1 cellular context compared by ENCODE assay signal in genomic region chr13:45975337-45975736, GRCh38.
TF ChIP-seq lines count a peak whose summit lies in the region.

No MANE protein-coding gene starts in this region.

TF ChIP-seq in WTC11, 78 proteins besides CTCF, POLR2A, EP300 and RAD21 (continued from another document):
- no peak for TF ChIP-seq NR3C1 (CRISPR knock-in tag; conservative IDR thresholded peaks at IDR 0.05; ENCODE audit: low read depth)
- TF ChIP-seq, protein P1, sequence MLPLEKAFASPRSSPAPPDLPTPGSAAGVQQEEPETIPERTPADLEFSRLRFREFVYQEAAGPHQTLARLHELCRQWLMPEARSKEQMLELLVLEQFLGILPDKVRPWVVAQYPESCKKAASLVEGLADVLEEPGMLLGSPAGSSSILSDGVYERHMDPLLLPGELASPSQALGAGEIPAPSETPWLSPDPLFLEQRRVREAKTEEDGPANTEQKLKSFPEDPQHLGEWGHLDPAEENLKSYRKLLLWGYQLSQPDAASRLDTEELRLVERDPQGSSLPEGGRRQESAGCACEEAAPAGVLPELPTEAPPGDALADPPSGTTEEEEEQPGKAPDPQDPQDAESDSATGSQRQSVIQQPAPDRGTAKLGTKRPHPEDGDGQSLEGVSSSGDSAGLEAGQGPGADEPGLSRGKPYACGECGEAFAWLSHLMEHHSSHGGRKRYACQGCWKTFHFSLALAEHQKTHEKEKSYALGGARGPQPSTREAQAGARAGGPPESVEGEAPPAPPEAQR (CRISPR knock-in tag; IDR thresholded peaks at IDR 0.05): no peak
- TF ChIP-seq HMGXB4 (CRISPR knock-in tag; IDR thresholded peaks at IDR 0.05): no peak
- no peak for TF ChIP-seq IRF2 (CRISPR knock-in tag; IDR thresholded peaks at IDR 0.05; ENCODE audit: borderline replicate concordance, low read depth)
- TF ChIP-seq JUN (CRISPR knock-in tag; IDR thresholded peaks at IDR 0.05): no peak
- TF ChIP-seq ZBTB43 (CRISPR knock-in tag; IDR thresholded peaks at IDR 0.05): no peak
- TF ChIP-seq TEAD1 (CRISPR knock-in tag; IDR thresholded peaks at IDR 0.05): no peak
